15 cellular contexts compared by ENCODE assay signal in the genomic region with DNA sequence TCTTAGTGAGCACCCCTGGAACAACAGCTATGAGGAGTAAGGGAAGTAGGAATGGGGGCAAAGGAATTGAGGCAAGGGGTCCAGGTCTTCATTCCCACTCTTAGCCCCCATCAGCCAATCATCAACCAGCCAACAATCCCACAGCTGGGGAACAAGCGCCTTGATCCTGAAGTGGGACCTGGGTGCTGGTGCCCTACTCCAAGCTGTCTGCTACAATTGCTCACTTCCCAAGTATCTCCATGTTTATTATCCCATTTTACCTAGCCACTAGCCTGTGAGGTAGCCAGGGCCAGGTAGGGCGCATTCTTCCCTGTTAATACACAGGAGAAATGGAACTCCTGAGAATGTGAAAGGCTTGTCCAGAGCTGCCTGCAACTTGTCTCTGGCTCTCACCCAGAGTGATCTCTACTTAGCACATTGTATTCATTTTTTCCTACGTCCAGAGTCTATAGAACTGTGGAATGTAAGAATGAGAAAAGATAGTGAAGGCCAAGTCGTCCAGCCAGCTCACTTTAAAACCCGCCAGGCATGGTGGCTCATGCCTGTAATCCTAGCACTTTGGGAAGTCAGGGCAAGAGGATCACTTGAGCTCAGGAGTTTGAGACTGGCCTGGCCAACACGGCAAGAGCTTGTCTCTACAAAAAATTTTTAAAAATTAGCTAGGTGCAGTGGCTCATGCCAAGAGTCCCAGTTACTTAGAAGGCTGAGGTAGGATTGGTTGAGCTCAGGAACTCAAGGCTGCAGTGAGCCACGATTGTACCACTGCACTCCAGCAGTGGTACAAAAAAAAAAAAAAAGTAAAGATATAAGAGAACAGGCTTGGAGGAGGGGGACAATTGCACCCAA. TPM values are rescaled to one million over a fixed set of nuclear protein-coding genes. Genes with fewer than 3 reads are reported as not detected.
DNase-seq lines count a peak whose midpoint lies in the region; ATAC-seq and TF ChIP-seq lines count a peak whose summit lies in the region.
"Had no signal": no experiment of that assay in that cellular context is flagged by ENCODE, and none has a peak within 500 bp of the region (broad histone marks: within the 10 kb centered on the region; RNA-seq: fewer than 3 reads in every experiment).

No MANE protein-coding gene starts in this region.

- H4K20me1 ChIP-seq in PC-9 (ENCODE audit: insufficient read depth): no peaks in the 10 kb centered on the region

- DNase-seq in cardiac muscle cell (ENCODE audit: low read depth in 1 of 2, low spot score in 1 of 2) (peak; percentile 64 to 89), right atrium auricular region (ENCODE audit: low spot score) (no peak), brain microvascular endothelial cell (peak; percentile 73), heart left ventricle (no peak), tibial artery (peak; percentile 8 to 19), SW 1271 (lab: John Stamatoyannopoulos, UW) (no peak), PC-9 (no peak), pons (ENCODE audit: low spot score) (no peak)
- DNase-seq: foreskin melanocyte, NCI-H1105, NCI-H524 treated with DMSO at 0.1 percent for 48 hours, posterior cingulate gyrus, transverse colon had no signal

- H3K9me2 ChIP-seq in PC-9 (ENCODE audit: insufficient read depth): no peaks in the 10 kb centered on the region

- no peaks in the 10 kb centered on the region for H3K79me2 ChIP-seq in PC-9 (ENCODE audit: low read depth)

- H3K4me3 ChIP-seq in cardiac muscle cell: no peak overlapping the region
- no peak overlapping the region for H3K4me3 ChIP-seq in right atrium auricular region
- H3K4me3 ChIP-seq in brain microvascular endothelial cell (ENCODE audit: low read depth, low read length): no peak overlapping the region
- no peak overlapping the region for H3K4me3 ChIP-seq in heart left ventricle
- no peak overlapping the region for H3K4me3 ChIP-seq in tibial artery
- H3K4me3 ChIP-seq in PC-9: no peak overlapping the region
- H3K4me3 ChIP-seq: transverse colon had no signal

- intact Hi-C loops in heart left ventricle (cut with DNase I): no loop called here
- intact Hi-C loops in tibial artery (cut with DNase I; ENCODE audit: low total_unique reads): no loop called here
- intact Hi-C loops in PC-9 (cut with micrococcal nuclease; ENCODE audit: unreplicated experiment): no loop called here

- H3K9me3 ChIP-seq in cardiac muscle cell (ENCODE audit: low read depth) (no peaks in the 10 kb centered on the region), right atrium auricular region (no peaks in the 10 kb centered on the region), heart left ventricle (no peaks in the 10 kb centered on the region), tibial artery (no peaks in the 10 kb centered on the region), PC-9 (ENCODE audit: insufficient read depth, low read depth) (no peaks in the 10 kb centered on the region)
- H3K9me3 ChIP-seq: transverse colon had no signal

- CTCF ChIA-PET in PC-9 (lab: Charles Lee): interaction anchor here (0.6 kb wide), 1 partner anchor 158 kb away, joined by 8 read pairs; no protein-coding TSS in a partner anchor

- TF ChIP-seq CTCF in cardiac muscle cell (IDR thresholded peaks at IDR 0.05; ENCODE audit: low read depth, low read length) (no peak), right atrium auricular region (IDR thresholded peaks at IDR 0.05) (no peak), brain microvascular endothelial cell (IDR thresholded peaks at IDR 0.05; ENCODE audit: low read depth, low read length, missing control alignments) (no peak), heart left ventricle (IDR thresholded peaks at IDR 0.05) (no peak), tibial artery (IDR thresholded peaks at IDR 0.05) (no peak), PC-9 (conservative IDR thresholded peaks at IDR 0.05) (no peak)

- H3K27ac ChIP-seq in cardiac muscle cell: peak overlapping the region; percentile 85
- H3K27ac ChIP-seq in right atrium auricular region: peak overlapping the region in 1 of 2 donors; percentile 16
- H3K27ac ChIP-seq in brain microvascular endothelial cell: peak overlapping the region; percentile 13
- H3K27ac ChIP-seq in heart left ventricle: peak overlapping the region in 1 of 12 donors; percentile 19
- H3K27ac ChIP-seq in tibial artery: no peak overlapping the region
- no peak overlapping the region for H3K27ac ChIP-seq in PC-9
- H3K27ac ChIP-seq: C4-2B, transverse colon had no signal

- WGBS in heart left ventricle, 4 donors: 47 to 53% (median 49%) methylated on average over 7 of the region's 7 CpGs

- BruUV-seq in PC-9 (replicated peaks; lab: Mats Ljungman, UMichigan): no TSS peak

- peak in 3 of 4 donors; percentile 35 to 48 (median 38) for ATAC-seq in heart left ventricle

- H3K27me3 ChIP-seq in cardiac muscle cell: no peaks in the 10 kb centered on the region
- no peaks in the 10 kb centered on the region for H3K27me3 ChIP-seq in right atrium auricular region
- no peaks in the 10 kb centered on the region for H3K27me3 ChIP-seq in brain microvascular endothelial cell (replicated peaks)
- no peaks in the 10 kb centered on the region for H3K27me3 ChIP-seq in heart left ventricle
- H3K27me3 ChIP-seq in tibial artery: no peaks in the 10 kb centered on the region
- H3K27me3 ChIP-seq in PC-9 (ENCODE audit: insufficient read depth, low read depth): no peaks in the 10 kb centered on the region
- H3K27me3 ChIP-seq: transverse colon had no signal

- peaks cover 24% of the 10 kb centered on the region for H3K4me1 ChIP-seq in cardiac muscle cell (ENCODE audit: low read depth)
- H3K4me1 ChIP-seq in right atrium auricular region: peaks cover 0 to 12% of the 10 kb centered on the region in 2 donors
- H3K4me1 ChIP-seq in heart left ventricle: peaks cover 0 to 11% (median 2%) of the 10 kb centered on the region in 12 donors
- H3K4me1 ChIP-seq in tibial artery: peaks cover 0 to under 1% (median 0%) of the 10 kb centered on the region in 4 donors
- no peaks in the 10 kb centered on the region; the same call in 1 of the 2 replicates for H3K4me1 ChIP-seq in PC-9 (replicated peaks; ENCODE audit: insufficient read depth)
- H3K4me1 ChIP-seq: transverse colon had no signal

- H3K36me3 ChIP-seq in cardiac muscle cell (no peaks in the 10 kb centered on the region), right atrium auricular region (no peaks in the 10 kb centered on the region), brain microvascular endothelial cell (replicated peaks) (peaks cover 5% of the 10 kb centered on the region), heart left ventricle (peaks cover 0 to 26% (median 0%) of the 10 kb centered on the region in 9 donors), tibial artery (no peaks in the 10 kb centered on the region), PC-9 (ENCODE audit: low read depth) (no peaks in the 10 kb centered on the region)
- H3K36me3 ChIP-seq: transverse colon had no signal

- TF ChIP-seq POLR2A in heart left ventricle (IDR thresholded peaks at IDR 0.05): no peak

- H3K4me2 ChIP-seq in PC-9: no peak overlapping the region

- H2AFZ ChIP-seq in PC-9: no peak overlapping the region

- POLR2A ChIA-PET in PC-9 (lab: Charles Lee; ENCODE audit: unreplicated experiment): no interaction called here

- no peaks in the 10 kb centered on the region for H3F3A ChIP-seq in PC-9 (ENCODE audit: insufficient read depth, low read depth)

- in situ Hi-C loops in brain microvascular endothelial cell (cut with HindIII; ENCODE audit: low pct_ligation_motif_present, low sequenced_read_pairs): no loop called here

RNA-seq across cellular contexts. Expression of gene DNAJC18, which starts 6.2 kb away (rescaled TPM):
- 10.0 and 10.1 TPM in 2 replicates for total RNA-seq in cardiac muscle cell
- 17.4 and 37.2 TPM in 2 replicates for polyA plus RNA-seq in cardiac muscle cell
- total RNA-seq in right atrium auricular region: 1 to 10 TPM; 5.9 to 8.5 TPM
- 10 to 100 TPM in 5 of 9 donors, 1 to 10 TPM in 4; 4.8 to 17.8 (median 14.2) TPM for total RNA-seq in heart left ventricle
- 1 to 10 TPM; 4.0 to 4.7 TPM for polyA plus RNA-seq in heart left ventricle
- 8.9 and 9.3 TPM in 2 replicates for total RNA-seq in PC-9 (2021)

RNA-seq across cellular contexts. Expression of gene ECSCR, which starts 17.0 kb away (rescaled TPM):
- total RNA-seq in cardiac muscle cell (not detected in 2 replicates), right atrium auricular region (10 to 100 TPM; 30.1 to 35.4 TPM), heart left ventricle (10 to 100 TPM; 13.4 to 59.3 (median 21.3) TPM), PC-9 (2021) (not detected in 2 replicates)
- polyA plus RNA-seq in cardiac muscle cell (0.97 and 1.5 TPM in 2 replicates), heart left ventricle (10 to 100 TPM; 18.1 to 55.3 TPM)

RNA-seq across cellular contexts. Expression of gene SMIM33, which starts 25.3 kb away (rescaled TPM):
- total RNA-seq in cardiac muscle cell (not detected in 2 replicates), right atrium auricular region (not detected), heart left ventricle (under 1 TPM in 1 of 9 donors, not detected in 8; 0.16 TPM), PC-9 (2021) (not detected in 2 replicates)
- polyA plus RNA-seq in cardiac muscle cell (0.10 TPM in 1 of 2 replicates, not detected in the other), heart left ventricle (not detected)
- total RNA-seq: lower leg skin had no signal

RNA-seq across cellular contexts. Expression of gene STING1, which starts 37.0 kb away (rescaled TPM):
- total RNA-seq in cardiac muscle cell (58.1 and 79.2 TPM in 2 replicates), right atrium auricular region (100 to 1,000 TPM in 1 of 2 donors, 10 to 100 TPM in 1; 80.0 to 123 TPM), heart left ventricle (100 to 1,000 TPM in 1 of 9 donors, 10 to 100 TPM in 8; 32.4 to 119 (median 57.9) TPM), PC-9 (2021) (27.4 and 27.6 TPM in 2 replicates)
- polyA plus RNA-seq in cardiac muscle cell (59.9 and 69.0 TPM in 2 replicates), heart left ventricle (10 to 100 TPM; 20.4 to 25.9 TPM)

RNA-seq across cellular contexts. Expression of gene SPATA24, which starts 41.7 kb away (rescaled TPM):
- total RNA-seq in cardiac muscle cell (14.2 and 45.3 TPM in 2 replicates), right atrium auricular region (10 to 100 TPM in 1 of 2 donors, 1 to 10 TPM in 1; 9.5 to 29.7 TPM), heart left ventricle (10 to 100 TPM; 10.7 to 25.9 (median 16.0) TPM), PC-9 (2021) (6.5 and 9.6 TPM in 2 replicates)
- polyA plus RNA-seq in cardiac muscle cell (12.8 and 29.0 TPM in 2 replicates), heart left ventricle (10 to 100 TPM; 12.6 to 37.8 TPM)

Comparison
In these comparisons a context has a peak if more than half of its experiments do, and no peak if none do; other contexts are left out.
1. DNase-seq: peak in cardiac muscle cell (2 of 2), brain microvascular endothelial cell (single experiment) and tibial artery (2 of 2); none in right atrium auricular region (single experiment), heart left ventricle (0 of 5), SW 1271 (0 of 2), PC-9 (0 of 2) and pons (single experiment).
2. RNA of gene ECSCR, which starts 17.0 kb away (total RNA-seq): 30.1 to 35.4 TPM in right atrium auricular region and 13.4 to 59.3 TPM in heart left ventricle; not detected in PC-9 and not detected in cardiac muscle cell; every median in the first group is over 10 times any median in the second.
3. H3K27ac ChIP-seq: peak in cardiac muscle cell (single experiment) and brain microvascular endothelial cell (single experiment); none in tibial artery (0 of 2) and PC-9 (single experiment).